In the genomic region with DNA sequence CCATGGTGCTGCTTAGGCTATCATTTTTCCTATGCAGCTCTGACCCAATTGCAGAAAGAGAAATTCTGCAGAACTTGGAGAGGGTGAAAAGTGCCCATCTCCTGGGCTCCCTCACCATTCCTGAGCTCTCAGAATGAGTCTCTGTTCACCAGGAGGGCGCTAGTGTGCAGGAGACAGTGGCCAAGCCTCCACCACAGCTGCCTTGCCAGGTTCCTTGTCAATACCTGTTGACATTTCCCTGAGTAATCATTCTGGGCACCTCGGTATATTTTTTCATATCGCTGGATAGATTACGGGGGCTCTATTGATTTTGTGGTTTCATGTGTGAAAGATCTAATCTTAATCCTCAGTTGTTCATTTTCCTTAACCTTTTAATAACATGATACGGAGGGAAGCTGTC, we compare ENCODE assay signal across 25 cellular contexts. TPM values are rescaled to one million over a fixed set of nuclear protein-coding genes. Genes with fewer than 3 reads are reported as not detected.
A peak's percentile ranks its signal among the peaks of the same experiment; 100 is the strongest.
DNase-seq lines count a peak whose midpoint lies in the region; ATAC-seq, FAIRE-seq and TF ChIP-seq lines count a peak whose summit lies in the region.
"Had no signal": no experiment of that assay in that cellular context is flagged by ENCODE, and none has a peak within 500 bp of the region (broad histone marks: within the 10 kb centered on the region; RNA-seq: fewer than 3 reads in every experiment).

No MANE protein-coding gene starts in this region.

- H4K91ac ChIP-seq in H1 (replicated peaks; ENCODE audit: insufficient read length, low read length), result no peak overlapping the region

- no peaks in the 10 kb centered on the region for H3K27me3 ChIP-seq in H1 (replicated peaks in 1 of 4; ENCODE audit: control insufficient read depth in 3 of 4, extremely low read depth in 1 of 4, insufficient read depth in 3 of 4, low read length in 3 of 4)
- no peaks in the 10 kb centered on the region for H3K27me3 ChIP-seq in right lobe of liver
- no peaks in the 10 kb centered on the region for H3K27me3 ChIP-seq in SK-N-SH (ENCODE audit: insufficient read depth)

- TF ChIP-seq CTCF in 22Rv1 (IDR thresholded peaks at IDR 0.05) (peak; percentile 19; the same call in 1 of the 2 replicates), HEK293 (tag by site-specific recombination; IDR thresholded peaks at IDR 0.05) (no peak), H1 (IDR thresholded peaks at IDR 0.05; ENCODE audit: control extremely low read depth in 1 of 3, insufficient read depth in 1 of 3, low read depth in 1 of 3, low read length in 3 of 3) (peak; percentile 25 to 49 (median 33); a peak in 3 of 4 replicates), right lobe of liver (IDR thresholded peaks at IDR 0.05) (no peak), SK-N-SH (IDR thresholded peaks at IDR 0.05) (no peak), progenitor cell of endocrine pancreas (IDR thresholded peaks at IDR 0.05; ENCODE audit: unreplicated experiment) (no peak)

- H3K27ac ChIP-seq in 22Rv1, result no peak overlapping the region
- H3K27ac ChIP-seq in HEK293 (ENCODE audit: extremely low read depth, low read depth, low read length), result no peak overlapping the region
- H3K27ac ChIP-seq in H1 (ENCODE audit: low read depth, low read length), result no peak overlapping the region
- H3K27ac ChIP-seq in right lobe of liver, result no peak overlapping the region
- H3K27ac ChIP-seq in SK-N-SH (ENCODE audit: low read depth in 2 of 2, low read length in 1 of 2), result no peak overlapping the region

- no peak overlapping the region for H3K27ac Mint-ChIP-seq in progenitor cell of endocrine pancreas
- H3K27ac Mint-ChIP-seq: CD14-positive monocyte, T-helper 17 cell had no signal

- H3K9me3 ChIP-seq in HEK293 (ENCODE audit: control insufficient read depth, insufficient read depth, low read depth, low read length) (no peaks in the 10 kb centered on the region), H1 (ENCODE audit: insufficient read depth in 2 of 2, low read depth in 1 of 2, low read length in 1 of 2) (no peaks in the 10 kb centered on the region), right lobe of liver (no peaks in the 10 kb centered on the region), SK-N-SH (no peaks in the 10 kb centered on the region)

- no peak overlapping the region for H2BK20ac ChIP-seq in H1 (ENCODE audit: low read length)

- no peaks in the 10 kb centered on the region for H4K20me1 ChIP-seq in H1 (replicated peaks in 1 of 2; ENCODE audit: control insufficient read depth in 1 of 2, insufficient read depth in 2 of 2, low read length in 2 of 2)
- H4K20me1 ChIP-seq in SK-N-SH (ENCODE audit: insufficient read depth), result no peaks in the 10 kb centered on the region

- H3K4me1 ChIP-seq in HEK293 (ENCODE audit: control insufficient read depth, insufficient read depth, low read length), result no peaks in the 10 kb centered on the region
- no peaks in the 10 kb centered on the region for H3K4me1 ChIP-seq in H1 (replicated peaks in 1 of 4; ENCODE audit: control insufficient read depth in 3 of 4, insufficient read depth in 4 of 4, low read length in 3 of 4)
- H3K4me1 ChIP-seq in right lobe of liver, result peaks cover 0 to 8% (median 3%) of the 10 kb centered on the region in 4 donors
- no peaks in the 10 kb centered on the region; a peak in 1 of 4 replicates for H3K4me1 ChIP-seq in SK-N-SH (ENCODE audit: control insufficient read depth in 1 of 2, insufficient read depth in 2 of 2, low read depth in 1 of 2, low read length in 1 of 2)

- no peak for TF ChIP-seq EP300 in H1 (IDR thresholded peaks at IDR 0.05; ENCODE audit: borderline replicate concordance in 1 of 2, low read depth in 2 of 2, low read length in 2 of 2)
- no peak for TF ChIP-seq EP300 in SK-N-SH (IDR thresholded peaks at IDR 0.05; ENCODE audit: borderline replicate concordance in 1 of 2, low read depth in 1 of 2, low read length in 1 of 2)

- no peak overlapping the region for H3K4ac ChIP-seq in H1 (replicated peaks; ENCODE audit: insufficient read length, low read depth, low read length)

- H3K36me3 Mint-ChIP-seq in progenitor cell of endocrine pancreas (ENCODE audit: insufficient read depth), result no peaks in the 10 kb centered on the region
- H3K36me3 Mint-ChIP-seq: CD14-positive monocyte had no signal

- CTCF ChIA-PET in HEK293 (lab: Yijun Ruan, JAX) (interaction anchor here (0.6 to 1.8 kb wide), 4 partner anchors 10 to 1266 kb away, joined by 3 to 6 read pairs (median 4); no protein-coding TSS in a partner anchor), H1 (lab: Charles Lee; ENCODE audit: partially characterized antibody) (interaction anchor here (0.7 to 1.2 kb wide), 7 partner anchors 9 to 146 kb away, joined by 3 to 4 read pairs (median 3); no protein-coding TSS in a partner anchor), SK-N-SH (lab: Yijun Ruan, JAX) (interaction anchor here (1.0 kb wide), 1 partner anchor 14 kb away, joined by 3 read pairs; no protein-coding TSS in a partner anchor)

- H3K56ac ChIP-seq in H1 (replicated peaks; ENCODE audit: insufficient read length, low read depth, low read length), result no peak overlapping the region

- H3K9ac ChIP-seq in H1 (replicated peaks in 1 of 4; ENCODE audit: extremely low read depth in 1 of 4, low read depth in 3 of 4, low read length in 3 of 4) (no peak overlapping the region), SK-N-SH (no peak overlapping the region)

- no peak overlapping the region for H3K18ac ChIP-seq in H1 (ENCODE audit: extremely low read depth, low read length)

- peaks cover 25% of the 10 kb centered on the region for H3K27me3 Mint-ChIP-seq in progenitor cell of endocrine pancreas

- no peak overlapping the region for H3K4me3 ChIP-seq in HEK293 (ENCODE audit: low read depth, low read length)
- H3K4me3 ChIP-seq in H1 (ENCODE audit: extremely low read depth in 1 of 4, insufficient read depth in 2 of 4, low read depth in 3 of 4, low read length in 4 of 4), result no peak overlapping the region
- H3K4me3 ChIP-seq in right lobe of liver, result no peak overlapping the region
- H3K4me3 ChIP-seq in SK-N-SH (ENCODE audit: low read depth in 2 of 2, low read length in 1 of 2), result no peak overlapping the region

- H3K4me2 ChIP-seq in H1 (ENCODE audit: insufficient read depth in 1 of 2, low read depth in 2 of 2, low read length in 2 of 2) (no peak overlapping the region), SK-N-SH (no peak overlapping the region)

- H3K4me3 Mint-ChIP-seq in progenitor cell of endocrine pancreas (ENCODE audit: low read depth), result no peak overlapping the region
- H3K4me3 Mint-ChIP-seq: CD14-positive monocyte, T-helper 17 cell had no signal

- no peak for FAIRE-seq in H1 (lab: Jason Lieb, UNC)
- FAIRE-seq: A204.1, GM19239 had no signal

- H2BK12ac ChIP-seq in H1 (ENCODE audit: low read depth, low read length), result no peak overlapping the region

- no peak overlapping the region for H2BK5ac ChIP-seq in H1 (ENCODE audit: low read depth, low read length)

- no peak overlapping the region for H2AK5ac ChIP-seq in H1 (ENCODE audit: low read depth, low read length)

- H3K4me1 Mint-ChIP-seq in progenitor cell of endocrine pancreas (ENCODE audit: low read depth), result peaks cover 3% of the 10 kb centered on the region
- H3K4me1 Mint-ChIP-seq: CD14-positive monocyte, T-helper 17 cell had no signal

- H2BK15ac ChIP-seq in H1 (ENCODE audit: low read length), result no peak overlapping the region

- no peak for DNase-seq in H1 (ENCODE audit: low read depth in 1 of 2, low spot score in 2 of 2)
- DNase-seq in right lobe of liver, result no peak
- DNase-seq in NCI-H2081 treated with DMSO at 0.1 percent for 48 hours (lab: John Stamatoyannopoulos, UW), result no peak
- no peak for DNase-seq in SK-N-SH
- DNase-seq in NCI-H2227 treated with DMSO at 0.1 percent for 48 hours (lab: John Stamatoyannopoulos, UW), result no peak
- no peak for DNase-seq in progenitor cell of endocrine pancreas (ENCODE audit: low spot score, unreplicated experiment)
- DNase-seq: EL, HCEC 1CT, IMR-90, NCI-H1417, NCI-H1694 treated with DMSO at 0.1 percent for 48 hours, NCI-H510A treated with DMSO at 0.1 percent for 48 hours, NCI-H748 treated with DMSO at 0.1 percent for 48 hours, SHP77, SW 1271, T-helper 17 cell had no signal

- no peak overlapping the region for H3K23ac ChIP-seq in H1 (ENCODE audit: insufficient read length)

- intact Hi-C loops in right lobe of liver (cut with DNase I), result no loop called here

- peak; percentile 33 to 61 (median 45) for ATAC-seq in right lobe of liver
- ATAC-seq: T-helper 17 cell had no signal

- no peak for TF ChIP-seq POLR2A in H1 (IDR thresholded peaks at IDR 0.05; ENCODE audit: control extremely low read depth in 1 of 2, low read depth in 2 of 2, low read length in 2 of 2)
- no peak for TF ChIP-seq POLR2A in right lobe of liver (IDR thresholded peaks at IDR 0.05)

- no peaks in the 10 kb centered on the region for H3K36me3 ChIP-seq in HEK293 (ENCODE audit: control insufficient read depth in 2 of 2, insufficient read depth in 1 of 2, low read length in 2 of 2)
- H3K36me3 ChIP-seq in H1 (ENCODE audit: control insufficient read depth in 2 of 4, insufficient read depth in 4 of 4, low read length in 3 of 4), result no peaks in the 10 kb centered on the region
- no peaks in the 10 kb centered on the region for H3K36me3 ChIP-seq in right lobe of liver
- no peaks in the 10 kb centered on the region for H3K36me3 ChIP-seq in SK-N-SH (replicated peaks in 1 of 2; ENCODE audit: control insufficient read depth in 1 of 2, insufficient read depth in 2 of 2, low read length in 1 of 2)

- no peaks in the 10 kb centered on the region for H3K79me1 ChIP-seq in H1 (ENCODE audit: low read depth, low read length)

- H2AFZ ChIP-seq in H1 (ENCODE audit: low read length), result no peak overlapping the region
- H2AFZ ChIP-seq in SK-N-SH (ENCODE audit: low read depth), result no peak overlapping the region

- POLR2A ChIA-PET in HEK293 (lab: Yijun Ruan, JAX) (no interaction called here), H1 (lab: Charles Lee; ENCODE audit: partially characterized antibody) (interaction anchor here (1.0 kb wide), 1 partner anchor 12 kb away, joined by 3 read pairs; no protein-coding TSS in a partner anchor), SK-N-SH (lab: Yijun Ruan, JAX) (interaction anchor here (0.6 kb wide), 1 partner anchor 1458 kb away, joined by 3 read pairs; no protein-coding TSS in a partner anchor)

- WGBS in H1 (ENCODE audit: extremely low coverage in 1 of 2, insufficient coverage in 1 of 2, insufficient read length in 1 of 2, insufficient replicate concordance in 2 of 2, low coverage in 1 of 2, low lambda C conversion rate in 2 of 2, missing lambda C conversion rate in 1 of 2), 2 experiments, result 82% methylated on average over 5 of the region's 5 CpGs; no CpG with 5 or more reads in 1 of the 2 experiments
- 49% methylated on average over 4 of the region's 5 CpGs for WGBS in right lobe of liver (ENCODE audit: insufficient coverage, low coverage, low lambda C conversion rate, missing lambda C conversion rate)
- 64% methylated on average over 5 of the region's 5 CpGs for WGBS in SK-N-SH (ENCODE audit: low lambda C conversion rate)

- no peak overlapping the region for H4K8ac ChIP-seq in H1 (ENCODE audit: extremely low read depth, insufficient read depth, low read length)

- no peak overlapping the region for H2BK120ac ChIP-seq in H1 (replicated peaks; ENCODE audit: low read depth, low read length)

- TF ChIP-seq RAD21 in H1 (IDR thresholded peaks at IDR 0.05 in 1 of 2, conservative IDR thresholded peaks at IDR 0.05 in 1 of 2; ENCODE audit: low read depth in 2 of 2, low read length in 2 of 2) (peak; percentile 42 to 49), SK-N-SH (IDR thresholded peaks at IDR 0.05; ENCODE audit: low read length) (no peak)

- H3K9me3 Mint-ChIP-seq in progenitor cell of endocrine pancreas (ENCODE audit: low read depth), result no peaks in the 10 kb centered on the region

- no peak overlapping the region for H4K5ac ChIP-seq in H1 (ENCODE audit: insufficient read length, low read depth, low read length)

- H3F3A ChIP-seq in SK-N-SH (replicated peaks; ENCODE audit: insufficient read depth), result no peaks in the 10 kb centered on the region

- no peaks in the 10 kb centered on the region for H3K23me2 ChIP-seq in H1 (ENCODE audit: low read depth, low read length)

- H3K9me2 ChIP-seq in SK-N-SH, result no peaks in the 10 kb centered on the region

- H3K79me2 ChIP-seq in H1 (ENCODE audit: control insufficient read depth in 1 of 2, insufficient read depth in 2 of 2, low read length in 2 of 2) (no peaks in the 10 kb centered on the region), SK-N-SH (ENCODE audit: insufficient read depth) (no peaks in the 10 kb centered on the region)

- no peak overlapping the region for H3K14ac ChIP-seq in H1 (ENCODE audit: insufficient read length)

RNA-seq across cellular contexts. Expression of a gene that starts 13.0 kb away (rescaled TPM):
- not detected in 2 replicates for total RNA-seq in H1 (2021; fragmentation: NEBNext Ultra II Directional; extraction: Animal tissue kit (Norgen Biotek cat#: 25700))
- polyA plus RNA-seq in H1 (2011; rRNA removed) (not detected in 2 replicates), SK-N-SH (2012; rRNA removed) (not detected in 2 replicates)
- not detected for polyA plus RNA-seq in H1 (2011; cell fraction: cytosol; rRNA removed)
- not detected for polyA plus RNA-seq in H1 (2011; cell fraction: nucleus; rRNA removed)
- polyA plus RNA-seq in H1 (2012, experiment 1 of 2), result not detected in 4 replicates
- polyA plus RNA-seq in H1 (2012, experiment 2 of 2), result not detected
- not detected for polyA plus RNA-seq in H1 (2013, experiment 1 of 2)
- not detected for polyA plus RNA-seq in H1 (2013, experiment 2 of 2)
- polyA minus RNA-seq in H1 (2011; rRNA and poly(A)+ RNA removed), result not detected in 2 replicates
- polyA minus RNA-seq in H1 (2011; cell fraction: cytosol; rRNA and poly(A)+ RNA removed), result not detected
- polyA minus RNA-seq in H1 (2011; cell fraction: nucleus; rRNA and poly(A)+ RNA removed), result not detected
- total RNA-seq in right lobe of liver (100 to 1,000 TPM; 289 to 573 (median 400) TPM), progenitor cell of endocrine pancreas (0.26 TPM in 1 of 2 replicates, not detected in the other)
- polyA plus RNA-seq in SK-N-SH (2012; cell fraction: cytosol; rRNA removed), result not detected in 2 replicates
- 0.04 TPM in 1 of 2 replicates, not detected in the other for polyA plus RNA-seq in SK-N-SH (2012; cell fraction: nucleus; rRNA removed)
- total RNA-seq: HT1080, IMR-90, M059J, OCI-LY7, RPMI7951, T-helper 17 cell had no signal
- polyA plus RNA-seq: CD14-positive monocyte, IMR-90 had no signal

Comparison
In these comparisons a context has a peak if more than half of its experiments do, and no peak if none do; other contexts are left out.
1. CTCF ChIP-seq: peak in 22Rv1 (single experiment) and H1 (3 of 3); none in HEK293 (single experiment), right lobe of liver (0 of 4), SK-N-SH (single experiment) and progenitor cell of endocrine pancreas (single experiment).
2. RNA of a gene that starts 13.0 kb away (total RNA-seq): 289 to 573 TPM in right lobe of liver; 0.26 TPM in progenitor cell of endocrine pancreas and not detected in H1; every median in the first group is over 100 times any median in the second.